ENCODE assay signal across 22 cellular contexts in genomic region chr20:10532351-10532750, GRCh38.
"Had no signal": no experiment of that assay in that cellular context is flagged by ENCODE, and none has a peak within 500 bp of the region (broad histone marks: within the 10 kb centered on the region; RNA-seq: fewer than 3 reads in every experiment).

No MANE protein-coding gene starts in this region.

- H2AFZ ChIP-seq: hepatocyte had no signal

- H3K79me2 ChIP-seq: hepatocyte had no signal

- H3K9me3 ChIP-seq: esophagus muscularis mucosa, gastroesophageal sphincter, heart left ventricle, pancreas, stomach, thyroid gland, vagina had no signal

- H3K4me1 ChIP-seq: esophagus muscularis mucosa, foreskin keratinocyte, gastroesophageal sphincter, heart left ventricle, pancreas, thyroid gland had no signal

- DNase-seq: dermis blood vessel endothelial cell; effector memory CD4-positive, alpha-beta T cell; foreskin keratinocyte; heart left ventricle; kidney; natural killer cell; pancreas; retina; stimulated activated CD4-positive, alpha-beta T cell treated with anti-CD3 and anti-CD28 coated beads, Interleukin-2, amount 100 ng/mL, for 24 hours; stimulated activated CD4-positive, alpha-beta T cell treated with anti-CD3 and anti-CD28 coated beads, Interleukin-4, amount 100 ng/mL, for 24 hours; stimulated activated naive CD4-positive, alpha-beta T cell treated with Interleukin-2 at 50 U/mL for 16 hours; stomach; thyroid gland had no signal

- H3K36me3 ChIP-seq: esophagus muscularis mucosa, gastroesophageal sphincter, heart left ventricle, pancreas, stomach, thyroid gland, vagina had no signal

- FAIRE-seq: endothelial cell of umbilical vein, kidney, pancreas had no signal

- H3K4me2 ChIP-seq: hepatocyte had no signal

- ATAC-seq: foreskin keratinocyte; gastroesophageal sphincter; heart left ventricle; left lobe of liver; pancreas; sciatic nerve; stimulated activated effector memory CD8-positive, alpha-beta T cell treated with anti-CD3 and anti-CD28 coated beads, Interleukin-12 subunit alpha, Interleukin-12 subunit beta, amount 100 ng/mL, for 72 hours had no signal

- H3K27ac ChIP-seq: esophagus muscularis mucosa, foreskin keratinocyte, gastroesophageal sphincter, heart left ventricle, hepatocyte, pancreas, stomach, thyroid gland, vagina had no signal

- H3K4me3 ChIP-seq: esophagus muscularis mucosa, gastroesophageal sphincter, heart left ventricle, hepatocyte, lung, pancreas, stomach, thyroid gland, vagina had no signal

- H3K27me3 ChIP-seq: esophagus muscularis mucosa, foreskin keratinocyte, gastroesophageal sphincter, heart left ventricle, hepatocyte, pancreas, stomach, thyroid gland, vagina had no signal
